30 cellular contexts compared by ENCODE assay signal in genomic region chr2:203605302-203605701, GRCh38.
DNase-seq lines count a peak whose midpoint lies in the region; ATAC-seq, FAIRE-seq and TF ChIP-seq lines count a peak whose summit lies in the region.
"Had no signal": no experiment of that assay in that cellular context is flagged by ENCODE, and none has a peak within 500 bp of the region (broad histone marks: within the 10 kb centered on the region; RNA-seq: fewer than 3 reads in every experiment).

No MANE protein-coding gene starts in this region.

- intact Hi-C loops in left cardiac atrium (cut with DNase I) (no loop called here), cardiac septum (cut with DNase I) (no loop called here), HepG2 (cut with micrococcal nuclease; ENCODE audit: unreplicated experiment) (no loop called here), transverse colon (cut with DNase I; ENCODE audit: low total_unique reads) (no loop called here)

- H3K9me3 ChIP-seq in HepG2 (ENCODE audit: low read length) (no peaks in the 10 kb centered on the region), transverse colon (no peaks in the 10 kb centered on the region)
- H3K9me3 ChIP-seq: neutrophil, psoas muscle had no signal

- TF ChIP-seq CTCF in fibroblast of mammary gland (conservative IDR thresholded peaks at IDR 0.05; ENCODE audit: control insufficient read depth, insufficient read depth, low read depth, low read length) = no peak
- TF ChIP-seq CTCF in HepG2 (CRISPR knock-in tag; IDR thresholded peaks at IDR 0.05) = no peak
- TF ChIP-seq CTCF in transverse colon (IDR thresholded peaks at IDR 0.05) = no peak
- no peak for TF ChIP-seq CTCF in type B pancreatic cell (conservative IDR thresholded peaks at IDR 0.05)

- peak; percentile 54 for FAIRE-seq in HepG2 (lab: Jason Lieb, UNC)
- FAIRE-seq: GM12891 had no signal

- H3K27me3 Mint-ChIP-seq in type B pancreatic cell = no peaks in the 10 kb centered on the region
- H3K27me3 Mint-ChIP-seq: stimulated activated naive CD8-positive, alpha-beta T cell treated with anti-CD3 and anti-CD28 coated beads, Interleukin-15, amount 100 ng/mL, for 72 hours had no signal

- POLR2A ChIA-PET in HepG2 (lab: Yijun Ruan, JAX) = no interaction called here

- BruUV-seq in HepG2 (replicated peaks; lab: Mats Ljungman, UMichigan) = no TSS peak

- in situ Hi-C loops in HepG2 (cut with HindIII; ENCODE audit: extremely low pct_ligation_motif_present, low pct_unique_long_range_greater_than_20kb) (no loop called here), transverse colon (cut with MboI; ENCODE audit: low pct_ligation_motif_present in 1 of 4, low pct_unique_long_range_greater_than_20kb in 1 of 4, low sequenced_read_pairs in 3 of 4) (no loop called here)

- no peaks in the 10 kb centered on the region for H3K79me2 ChIP-seq in HepG2 (ENCODE audit: insufficient read depth, low read length)

- TF ChIP-seq RAD21 in HepG2 (CRISPR knock-in tag; IDR thresholded peaks at IDR 0.05) = no peak

- H3K4me1 Mint-ChIP-seq in type B pancreatic cell (ENCODE audit: unreplicated experiment) = peaks cover 5% of the 10 kb centered on the region
- H3K4me1 Mint-ChIP-seq: activated naive CD4-positive, alpha-beta T cell treated with anti-CD3 and anti-CD28 coated beads, Interleukin-2, amount 10 ng/mL, durations not matched to agents 7 days and 5 days had no signal

- no peak for TF ChIP-seq EP300 in HepG2 (IDR thresholded peaks at IDR 0.05; ENCODE audit: low read depth in 2 of 2, low read length in 2 of 2)
- TF ChIP-seq EP300 in HepG2 (CRISPR knock-in tag; IDR thresholded peaks at IDR 0.05; ENCODE audit: borderline replicate concordance) = no peak
- TF ChIP-seq EP300 in transverse colon (IDR thresholded peaks at IDR 0.05; ENCODE audit: low read depth) = no peak

- DNase-seq in left cardiac atrium = no peak
- no peak for DNase-seq in cardiac septum (ENCODE audit: low spot score)
- peak; percentile 34 for DNase-seq in fibroblast of mammary gland (ENCODE audit: low read depth)
- no peak for DNase-seq in HepG2 (ENCODE audit: low spot score)
- no peak for DNase-seq in transverse colon
- no peak for DNase-seq in stimulated activated CD4-positive, alpha-beta T cell treated with anti-CD3 and anti-CD28 coated beads, Interleukin-12 subunit alpha, Interleukin-12 subunit beta, amount 100 ng/mL, for 4 hours
- DNase-seq in activated effector memory CD4-positive, alpha-beta T cell treated with anti-CD3 and anti-CD28 coated beads, Interleukin-2, amount 50 U/mL, for 16 hours = no peak
- DNase-seq in type B pancreatic cell (ENCODE audit: extremely low spot score, unreplicated experiment) = no peak
- DNase-seq: activated CD4-positive, alpha-beta T cell treated with anti-CD3 and anti-CD28 coated beads, Interleukin-2, amount 50 U/mL, for 1 hour; activated CD8-positive, alpha-beta memory T cell treated with anti-CD3 and anti-CD28 coated beads, Interleukin-2, amount 10 ng/mL, durations not matched to agents 7 days and 5 days; activated naive CD4-positive, alpha-beta T cell treated with anti-CD3 and anti-CD28 coated beads, Interleukin-2, amount 10 ng/mL, durations not matched to agents 7 days and 5 days; activated T-cell treated with anti-CD3 and anti-CD28 coated beads, Interleukin-2, amount 50 U/mL, for 72 hours; amygdala; CD8-positive, alpha-beta T cell; cortex of kidney; GOT3; kidney glomerular epithelial cell; NCI-H1092; NCI-H1694 treated with DMSO at 0.1 percent for 48 hours; NCI-H524; NK-92 treated with Interleukin-12 subunit alpha and Interleukin-12 subunit beta, amount 100 ng/mL, for 24 hours; psoas muscle; stimulated activated CD4-positive, alpha-beta T cell treated with anti-CD3 and anti-CD28 coated beads, Interleukin-1b, Interleukin-23, amount 100 ng/mL, for 48 hours; stimulated activated CD8-positive, alpha-beta memory T cell treated with anti-CD3 and anti-CD28 coated beads, Interleukin-4, amount 100 ng/mL, for 48 hours; stimulated activated naive CD8-positive, alpha-beta T cell treated with anti-CD3 and anti-CD28 coated beads, Interleukin-15, amount 100 ng/mL, for 72 hours; T1000 had no signal

- no peaks in the 10 kb centered on the region for H3K36me3 Mint-ChIP-seq in type B pancreatic cell
- H3K36me3 Mint-ChIP-seq: activated CD8-positive, alpha-beta memory T cell treated with anti-CD3 and anti-CD28 coated beads, Interleukin-2, amount 10 ng/mL, durations not matched to agents 7 days and 5 days; activated naive CD4-positive, alpha-beta T cell treated with anti-CD3 and anti-CD28 coated beads, Interleukin-2, amount 10 ng/mL, durations not matched to agents 7 days and 5 days; CD8-positive, alpha-beta T cell; WTC11 had no signal

- no peak overlapping the region for H3K27ac ChIP-seq in HepG2 (ENCODE audit: extremely low read length, insufficient read depth, low read length)
- H3K27ac ChIP-seq in transverse colon = peak overlapping the region; percentile 59 to 68 (median 64)
- H3K27ac ChIP-seq: neutrophil, psoas muscle, skin epidermis had no signal

- 3% methylated on average over 1 of the region's 1 CpG for WGBS in HepG2 (ENCODE audit: low lambda C conversion rate)
- 20% methylated on average over 1 of the region's 1 CpG; no CpG with 5 or more reads in 1 of the 2 donors for WGBS in transverse colon (ENCODE audit: low coverage in 1 of 2), 2 donors

- H3K27ac Mint-ChIP-seq in type B pancreatic cell = no peak overlapping the region
- H3K27ac Mint-ChIP-seq: activated CD8-positive, alpha-beta memory T cell treated with anti-CD3 and anti-CD28 coated beads, Interleukin-2, amount 10 ng/mL, durations not matched to agents 7 days and 5 days; activated naive CD4-positive, alpha-beta T cell treated with anti-CD3 and anti-CD28 coated beads, Interleukin-2, amount 10 ng/mL, durations not matched to agents 7 days and 5 days; activated T-cell treated with anti-CD3 and anti-CD28 coated beads, Interleukin-2, amount 50 U/mL, for 72 hours; CD8-positive, alpha-beta T cell; stimulated activated naive CD8-positive, alpha-beta T cell treated with anti-CD3 and anti-CD28 coated beads, Interleukin-15, amount 100 ng/mL, for 72 hours; WTC11 had no signal

- H3K4me3 Mint-ChIP-seq in type B pancreatic cell = no peak overlapping the region
- H3K4me3 Mint-ChIP-seq: activated CD8-positive, alpha-beta memory T cell treated with anti-CD3 and anti-CD28 coated beads, Interleukin-2, amount 10 ng/mL, durations not matched to agents 7 days and 5 days; activated naive CD4-positive, alpha-beta T cell treated with anti-CD3 and anti-CD28 coated beads, Interleukin-2, amount 10 ng/mL, durations not matched to agents 7 days and 5 days; activated T-cell treated with anti-CD3 and anti-CD28 coated beads, Interleukin-2, amount 50 U/mL, for 72 hours; CD8-positive, alpha-beta T cell; stimulated activated naive CD8-positive, alpha-beta T cell treated with anti-CD3 and anti-CD28 coated beads, Interleukin-15, amount 100 ng/mL, for 72 hours; WTC11 had no signal

- H3K4me1 ChIP-seq in HepG2 (ENCODE audit: insufficient read depth, low read length) = 0 out of 2 replicates have a peak, but pooled peaks cover 9% of the 10 kb centered on the region
- H3K4me1 ChIP-seq in transverse colon = peaks cover 6 to 18% (median 9%) of the 10 kb centered on the region in 4 donors
- H3K4me1 ChIP-seq: psoas muscle had no signal

- H2AFZ ChIP-seq in HepG2 (ENCODE audit: low read length) = no peak overlapping the region

- no peaks in the 10 kb centered on the region; a peak in 1 of 5 replicates for H3K27me3 ChIP-seq in HepG2 (ENCODE audit: control insufficient read depth in 1 of 2, insufficient read depth in 2 of 2, low read length in 2 of 2)
- no peaks in the 10 kb centered on the region for H3K27me3 ChIP-seq in transverse colon

- no peak overlapping the region for H3K9ac ChIP-seq in HepG2 (ENCODE audit: insufficient read depth, low read depth, low read length)

- peak; percentile 44 to 69 for ATAC-seq in left cardiac atrium
- no peak for ATAC-seq in HepG2
- ATAC-seq: activated CD8-positive, alpha-beta memory T cell treated with anti-CD3 and anti-CD28 coated beads, Interleukin-2, amount 10 ng/mL, durations not matched to agents 7 days and 5 days; activated T-cell treated with anti-CD3 and anti-CD28 coated beads, Interleukin-2, amount 50 U/mL, for 72 hours; CD8-positive, alpha-beta T cell; psoas muscle; stimulated activated naive CD8-positive, alpha-beta T cell treated with anti-CD3 and anti-CD28 coated beads, Interleukin-15, amount 100 ng/mL, for 72 hours; WTC11 had no signal

- TF ChIP-seq POLR2A in HepG2 (IDR thresholded peaks at IDR 0.05; ENCODE audit: insufficient read depth in 1 of 2, low read depth in 2 of 2, low read length in 2 of 2) = no peak
- TF ChIP-seq POLR2A in transverse colon (IDR thresholded peaks at IDR 0.05) = no peak

- CTCF ChIA-PET in HepG2 (lab: Yijun Ruan, JAX; ENCODE audit: low intra/inter-chr PET ratio, low total read pairs) = no interaction called here

- H3K4me3 ChIP-seq in fibroblast of mammary gland (ENCODE audit: control insufficient read depth, low read depth, low read length) = no peak overlapping the region
- H3K4me3 ChIP-seq in HepG2 (replicated peaks in 1 of 3; ENCODE audit: insufficient read depth in 1 of 3, low read depth in 2 of 3, low read length in 3 of 3) = no peak overlapping the region
- H3K4me3 ChIP-seq in transverse colon = no peak overlapping the region
- H3K4me3 ChIP-seq: psoas muscle, skin epidermis had no signal

- H3K36me3 ChIP-seq in HepG2 (replicated peaks in 1 of 2; ENCODE audit: control insufficient read depth in 1 of 2, insufficient read depth in 2 of 2, low read length in 2 of 2) (no peaks in the 10 kb centered on the region), transverse colon (no peaks in the 10 kb centered on the region)
- H3K36me3 ChIP-seq: neutrophil had no signal

- H3K9me3 Mint-ChIP-seq in type B pancreatic cell = no peaks in the 10 kb centered on the region
- H3K9me3 Mint-ChIP-seq: activated naive CD4-positive, alpha-beta T cell treated with anti-CD3 and anti-CD28 coated beads, Interleukin-2, amount 10 ng/mL, durations not matched to agents 7 days and 5 days; activated T-cell treated with anti-CD3 and anti-CD28 coated beads, Interleukin-2, amount 50 U/mL, for 72 hours; CD8-positive, alpha-beta T cell; stimulated activated naive CD8-positive, alpha-beta T cell treated with anti-CD3 and anti-CD28 coated beads, Interleukin-15, amount 100 ng/mL, for 72 hours; WTC11 had no signal

- no peak overlapping the region for H3K4me2 ChIP-seq in HepG2 (ENCODE audit: low read depth, low read length)

- no peaks in the 10 kb centered on the region for H4K20me1 ChIP-seq in HepG2 (ENCODE audit: insufficient read depth, low read length)

TF ChIP-seq in HepG2, 621 proteins besides CTCF, POLR2A, EP300 and RAD21:
- no peak for TF ChIP-seq ZFAT (CRISPR knock-in tag; conservative IDR thresholded peaks at IDR 0.05)
- no peak for TF ChIP-seq MATR3 (CRISPR knock-in tag; IDR thresholded peaks at IDR 0.05)
